In genomic region chr10:102669206-102670064, GRCh38 we compare ENCODE assay signal across 9 cellular contexts. TPM values are rescaled to one million over a fixed set of nuclear protein-coding genes. Genes with fewer than 3 reads are reported as not detected.
DNase-seq lines count a peak whose midpoint lies in the region; ATAC-seq and TF ChIP-seq lines count a peak whose summit lies in the region.
"Had no signal": no experiment of that assay in that cellular context is flagged by ENCODE, and none has a peak within 500 bp of the region (broad histone marks: within the 10 kb centered on the region; RNA-seq: fewer than 3 reads in every experiment).

No MANE protein-coding gene starts in this region.

- H3K4me3 ChIP-seq in Caco-2 (ENCODE audit: low read depth, low read length) (no peak overlapping the region), Loucy (ENCODE audit: low read length, poor library complexity, severe bottlenecking) (no peak overlapping the region), endodermal cell (ENCODE audit: low read length) (no peak overlapping the region), neuronal stem cell (ENCODE audit: low read length in 2 of 2) (no peak overlapping the region), uterus (no peak overlapping the region), prostate gland (no peak overlapping the region)

- peaks cover 6% of the 10 kb centered on the region; the same call in 1 of the 2 replicates for H3K4me1 ChIP-seq in Caco-2
- H3K4me1 ChIP-seq in Loucy (ENCODE audit: insufficient read depth, low read length, poor library complexity, severe bottlenecking), result peaks cover 54% of the 10 kb centered on the region
- H3K4me1 ChIP-seq in endodermal cell (ENCODE audit: control insufficient read depth, insufficient read depth, low read length), result peaks cover 5% of the 10 kb centered on the region
- peaks cover 26 to 53% of the 10 kb centered on the region in 2 donors for H3K4me1 ChIP-seq in neuronal stem cell (ENCODE audit: control insufficient read depth in 2 of 2, insufficient read depth in 1 of 2, low read depth in 1 of 2, low read length in 2 of 2)
- H3K4me1 ChIP-seq in uterus, result peaks cover 2 to 3% of the 10 kb centered on the region in 2 donors
- peaks cover 6% of the 10 kb centered on the region for H3K4me1 ChIP-seq in prostate gland (replicated peaks)

- CTCF ChIA-PET in Caco-2 (lab: Charles Lee), result interaction anchor here (0.6 to 1.3 kb wide), 7 partner anchors 9 to 500 kb away, joined by 3 to 4 read pairs (median 3); no protein-coding TSS in a partner anchor

- POLR2A ChIA-PET in Caco-2 (lab: Charles Lee), result no interaction called here

- no peak overlapping the region for H3K14ac ChIP-seq in neuronal stem cell (ENCODE audit: low read length)

- H3K36me3 Mint-ChIP-seq in Caco-2 (ENCODE audit: insufficient read depth, unreplicated experiment) (no peaks in the 10 kb centered on the region), endodermal cell (ENCODE audit: low read depth) (no peaks in the 10 kb centered on the region)
- H3K36me3 Mint-ChIP-seq: activated naive CD8-positive, alpha-beta T cell had no signal

- no peaks in the 10 kb centered on the region for H3K79me2 ChIP-seq in Loucy (ENCODE audit: insufficient read depth, low read length)

- H3K9me3 Mint-ChIP-seq in Caco-2 (ENCODE audit: unreplicated experiment) (no peaks in the 10 kb centered on the region), endodermal cell (no peaks in the 10 kb centered on the region)

- H4K20me1 ChIP-seq in Loucy (ENCODE audit: insufficient read depth, low read length, poor library complexity, severe bottlenecking), result no peaks in the 10 kb centered on the region

- H3K9me2 ChIP-seq in Loucy (replicated peaks; ENCODE audit: low read depth, low read length), result no peaks in the 10 kb centered on the region

- H3F3A ChIP-seq in Loucy (ENCODE audit: low read depth), result no peaks in the 10 kb centered on the region

- peak overlapping the region; percentile 42 for H2BK15ac ChIP-seq in neuronal stem cell (ENCODE audit: low read length)

- intact Hi-C loops in Caco-2 (cut with micrococcal nuclease; ENCODE audit: unreplicated experiment) (no loop called here), uterus (cut with DNase I; ENCODE audit: low total_unique reads) (no loop called here), prostate gland (cut with DNase I) (no loop called here)

- no peak overlapping the region for H2BK12ac ChIP-seq in neuronal stem cell (ENCODE audit: low read length)

- peak overlapping the region; percentile 51 for H2AK5ac ChIP-seq in neuronal stem cell (ENCODE audit: low read depth, low read length)

- BruUV-seq in Caco-2 (replicated peaks; lab: Mats Ljungman, UMichigan), result no TSS peak

- H3K4me2 ChIP-seq in Loucy (ENCODE audit: low read depth, low read length, poor library complexity, severe bottlenecking), result no peak overlapping the region
- H3K4me2 ChIP-seq in neuronal stem cell (ENCODE audit: insufficient read depth, low read length, poor library complexity, severe bottlenecking), result no peak overlapping the region

- H3K4me1 Mint-ChIP-seq in Caco-2 (ENCODE audit: low read depth, unreplicated experiment) (no peaks in the 10 kb centered on the region), endodermal cell (peaks cover 20% of the 10 kb centered on the region)

- TF ChIP-seq CTCF in Caco-2 (IDR thresholded peaks at IDR 0.05; ENCODE audit: insufficient read depth in 1 of 2, low read depth in 1 of 2, low read length in 1 of 2, severe bottlenecking in 1 of 2, unreplicated experiment in 1 of 2) (peak; percentile 56 to 66), Loucy (conservative IDR thresholded peaks at IDR 0.05; ENCODE audit: low read length) (peak; percentile 88), endodermal cell (conservative IDR thresholded peaks at IDR 0.05) (peak; percentile 70), uterus (IDR thresholded peaks at IDR 0.05) (no peak), prostate gland (IDR thresholded peaks at IDR 0.05) (peak in 1 of 4 experiments; percentile 39)

- H3K9ac ChIP-seq in Loucy (ENCODE audit: low read depth, low read length, poor library complexity, severe bottlenecking) (peak overlapping the region; percentile 62), endodermal cell (ENCODE audit: extremely low read depth, low read length, poor library complexity, severe bottlenecking) (no peak overlapping the region), neuronal stem cell (ENCODE audit: low read depth, low read length, poor library complexity) (peak overlapping the region; percentile 9)

- no peak for TF ChIP-seq POLR2A in uterus (IDR thresholded peaks at IDR 0.05)
- TF ChIP-seq POLR2A in prostate gland (IDR thresholded peaks at IDR 0.05), result no peak

- H3K27ac ChIP-seq in endodermal cell (ENCODE audit: low read depth, low read length) (peak overlapping the region; percentile 60), neuronal stem cell (replicated peaks; ENCODE audit: low read length) (no peak overlapping the region), uterus (no peak overlapping the region), prostate gland (no peak overlapping the region)

- H3K27me3 ChIP-seq in Caco-2 (replicated peaks; ENCODE audit: control insufficient read depth, insufficient read depth, low read length) (no peaks in the 10 kb centered on the region), Loucy (ENCODE audit: insufficient read depth, low read length, poor library complexity, severe bottlenecking) (no peaks in the 10 kb centered on the region), endodermal cell (ENCODE audit: control insufficient read depth, insufficient read depth, low read length, poor library complexity, severe bottlenecking) (no peaks in the 10 kb centered on the region), neuronal stem cell (ENCODE audit: control insufficient read depth in 3 of 3, insufficient read depth in 3 of 3, low read depth in 1 of 3, low read length in 3 of 3) (no peaks in the 10 kb centered on the region), uterus (no peaks in the 10 kb centered on the region), prostate gland (replicated peaks; ENCODE audit: insufficient read depth) (no peaks in the 10 kb centered on the region)

- H3K79me1 ChIP-seq in neuronal stem cell (ENCODE audit: low read depth, low read length), result peaks cover 2% of the 10 kb centered on the region

- no peak for ATAC-seq in HG02759 (IDR thresholded peaks at IDR 0.05; ENCODE audit: unreplicated experiment)

- no peaks in the 10 kb centered on the region for H3K27me3 Mint-ChIP-seq in Caco-2 (ENCODE audit: insufficient read depth, unreplicated experiment)
- H3K27me3 Mint-ChIP-seq in endodermal cell (ENCODE audit: insufficient read depth), result no peaks in the 10 kb centered on the region
- H3K27me3 Mint-ChIP-seq: activated naive CD8-positive, alpha-beta T cell had no signal

- peak overlapping the region; percentile 44 for H3K18ac ChIP-seq in neuronal stem cell (ENCODE audit: low read length)

- WGBS in endodermal cell (ENCODE audit: insufficient coverage in 1 of 2, insufficient read length in 1 of 2), 2 experiments, result 71 to 82% methylated on average over 4 to 7 of the region's 7 CpGs
- no CpG with 5 or more reads among the region's 7 CpGs for WGBS in neuronal stem cell (ENCODE audit: extremely low coverage in 2 of 2, insufficient read length in 2 of 2, insufficient replicate concordance in 1 of 2), 2 donors
- 70% methylated on average over 6 of the region's 7 CpGs for WGBS in prostate gland

- H3K4ac ChIP-seq in neuronal stem cell (ENCODE audit: low read length), result no peak overlapping the region

- no peak overlapping the region for H4K91ac ChIP-seq in neuronal stem cell (ENCODE audit: low read depth, low read length, poor library complexity)

- DNase-seq in Caco-2, result peak in 1 of 2 experiments; percentile 37
- peak; percentile 77 for DNase-seq in endodermal cell
- DNase-seq in neuronal stem cell (ENCODE audit: low spot score), result no peak
- DNase-seq in uterus, result no peak
- DNase-seq in prostate gland (ENCODE audit: low spot score), result no peak
- DNase-seq in NCI-H187 treated with DMSO at 0.1 percent for 48 hours (lab: John Stamatoyannopoulos, UW), result no peak

- no peak overlapping the region for H2BK5ac ChIP-seq in neuronal stem cell (ENCODE audit: low read length)

- H3K9me3 ChIP-seq in Caco-2, result no peaks in the 10 kb centered on the region
- no peaks in the 10 kb centered on the region for H3K9me3 ChIP-seq in Loucy (ENCODE audit: insufficient read depth, low read depth, low read length)
- H3K9me3 ChIP-seq in endodermal cell (ENCODE audit: control insufficient read depth, low read length), result no peaks in the 10 kb centered on the region
- H3K9me3 ChIP-seq in neuronal stem cell (replicated peaks in 1 of 2; ENCODE audit: control insufficient read depth in 2 of 2, insufficient read depth in 1 of 2, low read depth in 1 of 2, low read length in 2 of 2), result no peaks in the 10 kb centered on the region
- H3K9me3 ChIP-seq in uterus, result no peaks in the 10 kb centered on the region
- H3K9me3 ChIP-seq in prostate gland, result no peaks in the 10 kb centered on the region

- no peaks in the 10 kb centered on the region for H3K36me3 ChIP-seq in Caco-2 (ENCODE audit: control insufficient read depth, insufficient read depth, low read length)
- H3K36me3 ChIP-seq in Loucy (ENCODE audit: insufficient read depth, low read length), result no peaks in the 10 kb centered on the region
- no peaks in the 10 kb centered on the region for H3K36me3 ChIP-seq in endodermal cell (ENCODE audit: control insufficient read depth, insufficient read depth, low read length)
- no peaks in the 10 kb centered on the region for H3K36me3 ChIP-seq in neuronal stem cell (replicated peaks in 1 of 2; ENCODE audit: control insufficient read depth in 2 of 2, insufficient read depth in 2 of 2, low read length in 2 of 2)
- no peaks in the 10 kb centered on the region for H3K36me3 ChIP-seq in uterus
- H3K36me3 ChIP-seq in prostate gland, result no peaks in the 10 kb centered on the region

- no peak overlapping the region for H4K8ac ChIP-seq in neuronal stem cell (ENCODE audit: low read depth, low read length)

- no peak overlapping the region for H2BK120ac ChIP-seq in neuronal stem cell (ENCODE audit: low read depth, low read length)

- H2AFZ ChIP-seq in Loucy (ENCODE audit: low read length) (no peak overlapping the region), neuronal stem cell (ENCODE audit: low read length) (peak overlapping the region; percentile 45)

- H3K23ac ChIP-seq in neuronal stem cell (ENCODE audit: low read depth, low read length, poor library complexity), result peak overlapping the region; percentile 40

- no peak overlapping the region for H3K4me3 Mint-ChIP-seq in Caco-2 (ENCODE audit: unreplicated experiment)
- H3K4me3 Mint-ChIP-seq in endodermal cell, result no peak overlapping the region
- H3K4me3 Mint-ChIP-seq: activated naive CD8-positive, alpha-beta T cell had no signal

- H3K27ac Mint-ChIP-seq in Caco-2 (ENCODE audit: unreplicated experiment) (no peak overlapping the region), endodermal cell (no peak overlapping the region)
- H3K27ac Mint-ChIP-seq: activated naive CD8-positive, alpha-beta T cell had no signal

RNA-seq across cellular contexts. Expression of gene TRIM8, which starts 25.2 kb away (rescaled TPM):
- total RNA-seq in Caco-2 (2022), result 40.9 and 44.4 TPM in 2 replicates
- 10 to 100 TPM; 27.7 to 32.7 TPM for total RNA-seq in endodermal cell
- 55.6 TPM for polyA plus RNA-seq in endodermal cell (2013, experiment 1 of 2)
- polyA plus RNA-seq in endodermal cell (2013, experiment 2 of 2), result 46.3 TPM
- 33.0 TPM for polyA plus RNA-seq in neuronal stem cell (2013, experiment 1 of 2)
- polyA plus RNA-seq in neuronal stem cell (2013, experiment 2 of 2), result 34.2 TPM
- 100 to 1,000 TPM in 2 of 4 donors, 10 to 100 TPM in 2; 71.2 to 119 (median 102) TPM for total RNA-seq in uterus
- 100 to 1,000 TPM; 148 to 222 TPM for total RNA-seq in prostate gland

RNA-seq across cellular contexts. Expression of gene ARL3, which starts 44.8 kb away (rescaled TPM):
- 7.8 and 8.0 TPM in 2 replicates for total RNA-seq in Caco-2 (2022)
- total RNA-seq in endodermal cell, result 10 to 100 TPM; 20.3 to 25.6 TPM
- 31.4 TPM for polyA plus RNA-seq in endodermal cell (2013, experiment 1 of 2)
- polyA plus RNA-seq in endodermal cell (2013, experiment 2 of 2), result 30.8 TPM
- polyA plus RNA-seq in neuronal stem cell (2013, experiment 1 of 2), result 51.4 TPM
- polyA plus RNA-seq in neuronal stem cell (2013, experiment 2 of 2), result 52.4 TPM
- 10 to 100 TPM in 3 of 4 donors, 1 to 10 TPM in 1; 7.1 to 19.9 (median 11.0) TPM for total RNA-seq in uterus
- total RNA-seq in prostate gland, result 1 to 10 TPM; 8.0 to 8.5 TPM

RNA-seq across cellular contexts. Expression of gene SFXN2, which starts 45.0 kb away (rescaled TPM):
- total RNA-seq in Caco-2 (2022), result 34.8 and 40.0 TPM in 2 replicates
- total RNA-seq in endodermal cell, result 10 to 100 TPM; 30.5 to 32.9 TPM
- 13.6 TPM for polyA plus RNA-seq in endodermal cell (2013, experiment 1 of 2)
- polyA plus RNA-seq in endodermal cell (2013, experiment 2 of 2), result 13.7 TPM
- polyA plus RNA-seq in neuronal stem cell (2013, experiment 1 of 2), result 3.9 TPM
- 4.0 TPM for polyA plus RNA-seq in neuronal stem cell (2013, experiment 2 of 2)
- 10 to 100 TPM in 2 of 4 donors, 1 to 10 TPM in 2; 1.2 to 16.9 (median 8.5) TPM for total RNA-seq in uterus
- total RNA-seq in prostate gland, result 10 to 100 TPM; 16.4 to 26.6 TPM

Comparison
In these comparisons a context has a peak if more than half of its experiments do, and no peak if none do; other contexts are left out.
1. CTCF ChIP-seq: peak in Caco-2 (2 of 2), Loucy (single experiment) and endodermal cell (single experiment); none in uterus (0 of 4).